ENCODE assay signal across 1 cellular context in genomic region chr2:3643371-3644245, GRCh38.
TF ChIP-seq lines count a peak whose summit lies in the region.

No MANE protein-coding gene starts in this region.

TF ChIP-seq in GM12878, 131 proteins besides CTCF, POLR2A, EP300 and RAD21:
- TF ChIP-seq BRCA1 (IDR thresholded peaks at IDR 0.05; ENCODE audit: low read depth, low read length), result no peak
- TF ChIP-seq SMAD1 (IDR thresholded peaks at IDR 0.05; ENCODE audit: low read depth, partially characterized antibody), result no peak
- TF ChIP-seq NR2C1 (IDR thresholded peaks at IDR 0.05), result no peak
- no peak for TF ChIP-seq CHD1 (IDR thresholded peaks at IDR 0.05; ENCODE audit: low read depth, low read length)
- TF ChIP-seq IRF3 (IDR thresholded peaks at IDR 0.05), result no peak
- TF ChIP-seq MYC (IDR thresholded peaks at IDR 0.05; ENCODE audit: insufficient read depth, insufficient read length, insufficient replicate concordance, low read length, severe bottlenecking), result no peak
- TF ChIP-seq ZBTB11 (CRISPR knock-in tag; IDR thresholded peaks at IDR 0.05), result no peak
- no peak for TF ChIP-seq RUNX3 (IDR thresholded peaks at IDR 0.05; ENCODE audit: low read length)
- TF ChIP-seq PBX3 (IDR thresholded peaks at IDR 0.05; ENCODE audit: insufficient replicate concordance, low read depth, low read length), result no peak
- TF ChIP-seq HSF1 (IDR thresholded peaks at IDR 0.05; ENCODE audit: low read depth, low read length), result no peak
TF ChIP-seq in GM12878: peak in this region for 0.
